In the genomic region with DNA sequence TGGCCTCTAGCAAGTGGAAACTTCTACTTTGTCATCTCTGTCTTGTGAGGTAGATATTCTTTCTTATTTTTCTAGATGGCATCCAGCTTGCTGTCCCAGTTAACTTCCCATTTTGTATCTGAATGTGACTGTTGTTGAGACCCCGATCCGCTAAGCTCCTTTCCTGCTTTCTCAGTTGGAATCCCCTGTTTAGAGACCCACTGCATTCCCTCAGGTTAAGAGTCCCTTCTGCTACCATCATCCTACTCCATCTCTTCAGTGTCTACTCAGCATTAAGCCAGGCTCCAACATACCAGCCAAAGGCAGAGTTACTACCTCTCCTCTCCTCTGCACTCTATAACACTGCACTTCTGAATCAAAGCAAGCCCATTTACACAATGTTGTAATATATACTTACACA, we compare ENCODE assay signal across 18 cellular contexts.
DNase-seq lines count a peak whose midpoint lies in the region; FAIRE-seq and TF ChIP-seq lines count a peak whose summit lies in the region.
"Had no signal": no experiment of that assay in that cellular context is flagged by ENCODE, and none has a peak within 500 bp of the region (broad histone marks: within the 10 kb centered on the region; RNA-seq: fewer than 3 reads in every experiment).

No MANE protein-coding gene starts in this region.

- no peak for TF ChIP-seq EP300 in H1 (IDR thresholded peaks at IDR 0.05; ENCODE audit: borderline replicate concordance in 1 of 2, low read depth in 2 of 2, low read length in 2 of 2)

- H2BK20ac ChIP-seq in H1 (ENCODE audit: low read length): no peak overlapping the region

- WGBS in H1 (ENCODE audit: extremely low coverage in 1 of 2, insufficient coverage in 1 of 2, insufficient read length in 1 of 2, insufficient replicate concordance in 2 of 2, low coverage in 1 of 2, low lambda C conversion rate in 2 of 2, missing lambda C conversion rate in 1 of 2), 2 experiments: 63% methylated on average over 2 of the region's 2 CpGs; no CpG with 5 or more reads in 1 of the 2 experiments
- WGBS in mesendoderm (ENCODE audit: extremely low coverage, insufficient coverage, low lambda C conversion rate): no CpG with 5 or more reads among the region's 2 CpGs
- WGBS in trophoblast cell (ENCODE audit: extremely low coverage, insufficient coverage, insufficient read length): no CpG with 5 or more reads among the region's 2 CpGs

- CTCF ChIA-PET in H1 (lab: Charles Lee; ENCODE audit: partially characterized antibody): no interaction called here

- H3K4me2 ChIP-seq in H1 (ENCODE audit: insufficient read depth in 1 of 2, low read depth in 2 of 2, low read length in 2 of 2) (no peak overlapping the region), mesendoderm (ENCODE audit: low read length) (no peak overlapping the region), trophoblast cell (ENCODE audit: low read length) (no peak overlapping the region)

- no peak for TF ChIP-seq CTCF in H1 (IDR thresholded peaks at IDR 0.05; ENCODE audit: control extremely low read depth in 1 of 3, insufficient read depth in 1 of 3, low read depth in 1 of 3, low read length in 3 of 3)

- H2BK5ac ChIP-seq in H1 (ENCODE audit: low read depth, low read length): no peak overlapping the region
- no peak overlapping the region for H2BK5ac ChIP-seq in mesendoderm (ENCODE audit: low read length)
- no peak overlapping the region for H2BK5ac ChIP-seq in trophoblast cell (ENCODE audit: low read depth, low read length, poor library complexity)

- H2BK15ac ChIP-seq in H1 (ENCODE audit: low read length) (no peak overlapping the region), mesendoderm (replicated peaks; ENCODE audit: low read depth) (no peak overlapping the region)

- no peak for DNase-seq in H1 (ENCODE audit: low read depth in 1 of 2, low spot score in 2 of 2)
- peak; percentile 2 for DNase-seq in mesendoderm
- DNase-seq in trophoblast cell: no peak
- no peak for DNase-seq in HTR-8/SVneo (ENCODE audit: insufficient read length, low spot score)
- no peak for DNase-seq in COLO668 (lab: John Stamatoyannopoulos, UW; ENCODE audit: unreplicated experiment)
- DNase-seq in activated T-cell treated with anti-CD3 and anti-CD28 coated beads for 4 hours: no peak
- DNase-seq: ACHN; BE2C; C1 segment of cervical spinal cord; Caco-2; CD4-positive, CD25-positive, alpha-beta regulatory T cell; CD8-positive, alpha-beta memory T cell had no signal

- TF ChIP-seq POLR2A in H1 (IDR thresholded peaks at IDR 0.05; ENCODE audit: control extremely low read depth in 1 of 2, low read depth in 2 of 2, low read length in 2 of 2): no peak

- no peak overlapping the region for H3K4ac ChIP-seq in H1 (replicated peaks; ENCODE audit: insufficient read length, low read depth, low read length)
- H3K4ac ChIP-seq in mesendoderm (ENCODE audit: low read depth, low read length): no peak overlapping the region
- no peak overlapping the region for H3K4ac ChIP-seq in trophoblast cell (ENCODE audit: low read depth, low read length)

- POLR2A ChIA-PET in H1 (lab: Charles Lee; ENCODE audit: partially characterized antibody): no interaction called here

- FAIRE-seq in H1 (lab: Jason Lieb, UNC) (no peak), HTR-8/SVneo (lab: Jason Lieb, UNC) (no peak)
- FAIRE-seq: A204.1, D721Med, G401.6, GM12891, GM19239 had no signal

- H4K5ac ChIP-seq in H1 (ENCODE audit: insufficient read length, low read depth, low read length) (no peak overlapping the region), mesendoderm (ENCODE audit: low read length) (no peak overlapping the region)

- no peak overlapping the region for H4K12ac ChIP-seq in trophoblast cell (ENCODE audit: low read depth, low read length)

- no peak overlapping the region for H3K18ac ChIP-seq in H1 (ENCODE audit: extremely low read depth, low read length)
- H3K18ac ChIP-seq in mesendoderm (ENCODE audit: low read length): no peak overlapping the region
- no peak overlapping the region for H3K18ac ChIP-seq in trophoblast cell (ENCODE audit: low read length)

- H3K56ac ChIP-seq in H1 (replicated peaks; ENCODE audit: insufficient read length, low read depth, low read length) (no peak overlapping the region), mesendoderm (ENCODE audit: low read length) (no peak overlapping the region)

- H4K8ac ChIP-seq in H1 (ENCODE audit: extremely low read depth, insufficient read depth, low read length): no peak overlapping the region
- no peak overlapping the region for H4K8ac ChIP-seq in mesendoderm (ENCODE audit: low read depth, low read length)
- no peak overlapping the region for H4K8ac ChIP-seq in trophoblast cell (ENCODE audit: low read depth, low read length)

- H3K9me3 ChIP-seq in H1 (ENCODE audit: insufficient read depth in 2 of 2, low read depth in 1 of 2, low read length in 1 of 2) (peaks cover 3 to 5% of the 10 kb centered on the region in 2 experiments; a peak in 2 of 4 replicates), trophoblast cell (ENCODE audit: insufficient read depth, low read depth, low read length) (peaks cover 2% of the 10 kb centered on the region)
- H3K9me3 ChIP-seq: BE2C, Caco-2, HAP-1 had no signal

- no peaks in the 10 kb centered on the region for H3K79me2 ChIP-seq in H1 (ENCODE audit: control insufficient read depth in 1 of 2, insufficient read depth in 2 of 2, low read length in 2 of 2)
- no peaks in the 10 kb centered on the region for H3K79me2 ChIP-seq in mesendoderm (ENCODE audit: control insufficient read depth, insufficient read depth, low read length)
- no peaks in the 10 kb centered on the region for H3K79me2 ChIP-seq in trophoblast cell (ENCODE audit: control insufficient read depth, insufficient read depth, low read length, poor library complexity)

- H3K4me3 ChIP-seq in H1 (ENCODE audit: extremely low read depth in 1 of 4, insufficient read depth in 2 of 4, low read depth in 3 of 4, low read length in 4 of 4) (no peak overlapping the region), mesendoderm (ENCODE audit: low read length) (no peak overlapping the region), trophoblast cell (ENCODE audit: low read depth, low read length) (no peak overlapping the region)
- H3K4me3 ChIP-seq: HAP-1 had no signal

- H3K23me2 ChIP-seq in H1 (ENCODE audit: low read depth, low read length): no peaks in the 10 kb centered on the region; the same call in 1 of the 2 replicates

- no peak overlapping the region for H3K27ac ChIP-seq in H1 (ENCODE audit: low read depth, low read length)
- no peak overlapping the region for H3K27ac ChIP-seq in mesendoderm (ENCODE audit: low read depth, low read length)
- H3K27ac ChIP-seq in trophoblast cell (ENCODE audit: low read depth, low read length): no peak overlapping the region

- no peaks in the 10 kb centered on the region for H3K79me1 ChIP-seq in H1 (ENCODE audit: low read depth, low read length)
- no peaks in the 10 kb centered on the region for H3K79me1 ChIP-seq in mesendoderm (ENCODE audit: low read length)
- no peaks in the 10 kb centered on the region for H3K79me1 ChIP-seq in trophoblast cell (ENCODE audit: low read length)

- H2BK120ac ChIP-seq in H1 (replicated peaks; ENCODE audit: low read depth, low read length) (no peak overlapping the region), mesendoderm (ENCODE audit: low read depth, low read length) (no peak overlapping the region), trophoblast cell (ENCODE audit: insufficient read depth, low read length, poor library complexity) (no peak overlapping the region)

- TF ChIP-seq RAD21 in H1 (IDR thresholded peaks at IDR 0.05 in 1 of 2, conservative IDR thresholded peaks at IDR 0.05 in 1 of 2; ENCODE audit: low read depth in 2 of 2, low read length in 2 of 2): no peak

- H2BK12ac ChIP-seq in H1 (ENCODE audit: low read depth, low read length) (no peak overlapping the region), trophoblast cell (ENCODE audit: low read length) (no peak overlapping the region)

- H4K91ac ChIP-seq in H1 (replicated peaks; ENCODE audit: insufficient read length, low read length): no peak overlapping the region
- H4K91ac ChIP-seq in trophoblast cell (ENCODE audit: low read depth, low read length): no peak overlapping the region

- H2AFZ ChIP-seq in H1 (ENCODE audit: low read length): no peak overlapping the region
- H2AFZ ChIP-seq in trophoblast cell (ENCODE audit: insufficient read depth, low read length, poor library complexity): no peak overlapping the region

- H4K20me1 ChIP-seq in H1 (replicated peaks in 1 of 2; ENCODE audit: control insufficient read depth in 1 of 2, insufficient read depth in 2 of 2, low read length in 2 of 2): no peaks in the 10 kb centered on the region

- H3K27me3 ChIP-seq in H1 (replicated peaks in 1 of 4; ENCODE audit: control insufficient read depth in 3 of 4, extremely low read depth in 1 of 4, insufficient read depth in 3 of 4, low read length in 3 of 4) (peaks cover 0 to 4% (median 0%) of the 10 kb centered on the region in 4 experiments; a peak in 2 of 7 replicates), mesendoderm (ENCODE audit: insufficient read depth, low read length, poor library complexity) (no peaks in the 10 kb centered on the region), trophoblast cell (ENCODE audit: insufficient read depth, low read length) (no peaks in the 10 kb centered on the region)
- H3K27me3 ChIP-seq: BE2C had no signal

- H3K14ac ChIP-seq in H1 (ENCODE audit: insufficient read length) (no peak overlapping the region), trophoblast cell (ENCODE audit: low read length) (no peak overlapping the region)

- H3K36me3 ChIP-seq in H1 (ENCODE audit: control insufficient read depth in 2 of 4, insufficient read depth in 4 of 4, low read length in 3 of 4) (peaks cover 0 to 3% (median 0%) of the 10 kb centered on the region in 4 experiments; a peak in 1 of 8 replicates), mesendoderm (ENCODE audit: control insufficient read depth, insufficient read depth, low read length) (no peaks in the 10 kb centered on the region), trophoblast cell (ENCODE audit: control insufficient read depth in 1 of 2, insufficient read depth in 2 of 2, low read length in 2 of 2) (no peaks in the 10 kb centered on the region)
- H3K36me3 ChIP-seq: BE2C, HAP-1 had no signal

- H3K23ac ChIP-seq in H1 (ENCODE audit: insufficient read length): no peak overlapping the region
- H3K23ac ChIP-seq in mesendoderm (ENCODE audit: low read length): no peak overlapping the region
- no peak overlapping the region for H3K23ac ChIP-seq in trophoblast cell (ENCODE audit: low read length)

- H3K4me1 ChIP-seq in H1 (replicated peaks in 1 of 4; ENCODE audit: control insufficient read depth in 3 of 4, insufficient read depth in 4 of 4, low read length in 3 of 4) (peaks cover 0 to 7% (median 0%) of the 10 kb centered on the region in 4 experiments; a peak in 3 of 7 replicates), mesendoderm (ENCODE audit: control insufficient read depth, low read depth, low read length) (no peaks in the 10 kb centered on the region), trophoblast cell (ENCODE audit: control insufficient read depth in 1 of 2, insufficient read depth in 2 of 2, low read length in 2 of 2) (peaks cover 0 to 1% of the 10 kb centered on the region in 2 experiments)
- H3K4me1 ChIP-seq: BE2C, Caco-2 had no signal

- H3K9ac ChIP-seq in H1 (replicated peaks in 1 of 4; ENCODE audit: extremely low read depth in 1 of 4, low read depth in 3 of 4, low read length in 3 of 4) (no peak overlapping the region), mesendoderm (ENCODE audit: low read length) (no peak overlapping the region), trophoblast cell (ENCODE audit: low read length) (no peak overlapping the region)

- H2AK5ac ChIP-seq in H1 (ENCODE audit: low read depth, low read length): no peak overlapping the region
- no peak overlapping the region for H2AK5ac ChIP-seq in mesendoderm (ENCODE audit: low read length)
- peak overlapping the region; percentile 46 for H2AK5ac ChIP-seq in trophoblast cell (ENCODE audit: low read length)
